26 cellular contexts compared by ENCODE assay signal in the genomic region with DNA sequence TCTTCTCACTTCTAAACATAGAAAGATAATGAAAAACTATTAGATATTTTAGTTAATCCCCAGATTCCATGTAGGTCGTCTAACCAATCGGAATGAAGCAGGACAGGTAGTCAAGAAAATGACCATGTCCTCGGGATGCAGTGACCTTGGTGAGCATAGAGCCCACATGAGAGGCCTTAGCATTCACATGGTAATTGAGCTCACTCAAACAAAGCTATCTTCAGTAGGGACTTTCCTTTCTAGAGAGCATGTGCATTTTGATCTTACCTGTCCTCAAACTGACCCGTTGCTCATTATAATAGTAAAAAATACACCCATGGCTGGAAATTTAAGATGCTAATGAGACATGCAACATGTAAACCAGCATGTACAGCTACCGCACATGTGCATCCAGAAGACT.
"Had no signal": no experiment of that assay in that cellular context is flagged by ENCODE, and none has a peak within 500 bp of the region (broad histone marks: within the 10 kb centered on the region; RNA-seq: fewer than 3 reads in every experiment).

No MANE protein-coding gene starts in this region.

- H3K4me2 ChIP-seq: smooth muscle cell had no signal

- H3K9me3 ChIP-seq: esophagus squamous epithelium, lower lobe of right lung, prostate gland, right atrium auricular region, stomach, thyroid gland, vagina had no signal

- H3K4me1 ChIP-seq: esophagus squamous epithelium, lower lobe of right lung, prostate gland, right atrium auricular region, stomach, thyroid gland, vagina had no signal

- H3K27me3 ChIP-seq: esophagus squamous epithelium, heart right ventricle, right atrium auricular region, stomach, thyroid gland, vagina had no signal

- H3K27ac ChIP-seq: esophagus squamous epithelium, heart right ventricle, lower lobe of right lung, prostate gland, right atrium auricular region, stomach, thyroid gland, vagina had no signal

- H3K36me3 ChIP-seq: esophagus squamous epithelium, heart right ventricle, lower lobe of right lung, prostate gland, right atrium auricular region, stomach, thyroid gland, vagina had no signal

- H3K4me3 ChIP-seq: esophagus squamous epithelium, heart right ventricle, lower lobe of right lung, prostate gland, right atrium auricular region, smooth muscle cell, stomach, thyroid gland, vagina had no signal

- DNase-seq: dermis blood vessel endothelial cell; effector memory CD8-positive, alpha-beta T cell; erythroblast; esophagus squamous epithelium; foreskin melanocyte; glutamatergic neuron; heart right ventricle; hippocampal formation; left ventricle myocardium superior; lower lobe of right lung; naive thymus-derived CD8-positive, alpha-beta T cell; nephron progenitor cell; nucleus accumbens; stimulated activated CD4-positive, alpha-beta T cell treated with anti-CD3 and anti-CD28 coated beads, Interleukin-12 subunit alpha, Interleukin-12 subunit beta, amount 100 ng/mL, for 4 hours; stimulated activated CD4-positive, alpha-beta T cell treated with anti-CD3 and anti-CD28 coated beads, Interleukin-1b, Interleukin-23, amount 100 ng/mL, for 48 hours; stimulated activated CD4-positive, alpha-beta T cell treated with anti-CD3 and anti-CD28 coated beads, Interleukin-4, amount 100 ng/mL, for 1 hour; stimulated activated naive CD4-positive, alpha-beta T cell treated with Interleukin-2 at 50 U/mL for 16 hours; stomach; thyroid gland; trophoblast cell had no signal

- ATAC-seq: effector memory CD8-positive, alpha-beta T cell; heart right ventricle; left ventricle myocardium superior; lower lobe of right lung; naive thymus-derived CD8-positive, alpha-beta T cell; sciatic nerve; stimulated activated effector memory CD8-positive, alpha-beta T cell treated with anti-CD3 and anti-CD28 coated beads, Interleukin-12 subunit alpha, Interleukin-12 subunit beta, amount 100 ng/mL, for 72 hours had no signal
